ENCODE assay signal across 8 cellular contexts in the genomic region with DNA sequence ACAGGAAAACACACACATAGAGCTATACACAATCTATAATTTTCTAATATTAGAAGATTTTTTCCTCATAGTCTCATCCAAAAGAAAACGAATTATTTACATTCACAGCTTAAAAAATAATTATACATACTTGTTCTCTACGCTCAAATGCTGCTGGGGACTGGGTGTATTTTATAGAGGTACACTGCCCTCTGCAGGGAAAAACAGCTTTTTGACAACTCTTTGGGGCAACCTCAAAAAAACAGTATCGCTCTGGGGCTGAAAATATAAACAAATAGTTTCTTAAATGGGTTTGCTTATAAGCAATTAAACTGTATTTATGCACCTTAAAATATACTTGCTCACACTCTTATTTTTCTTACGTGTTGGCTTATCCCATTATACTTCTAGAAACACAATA.
DNase-seq lines count a peak whose midpoint lies in the region; ATAC-seq and TF ChIP-seq lines count a peak whose summit lies in the region.

No MANE protein-coding gene starts in this region.

- H3K27me3 ChIP-seq in A673 (replicated peaks; ENCODE audit: insufficient read depth, low read depth, low read length, poor library complexity), result no peaks in the 10 kb centered on the region
- no peaks in the 10 kb centered on the region for H3K27me3 ChIP-seq in CD4-positive, alpha-beta memory T cell (ENCODE audit: insufficient read depth, low read length)

- no peak for ATAC-seq in GM21390 (IDR thresholded peaks at IDR 0.05; ENCODE audit: unreplicated experiment)
- ATAC-seq in GM21526 (IDR thresholded peaks at IDR 0.05; ENCODE audit: low FRiP score, unreplicated experiment), result no peak
- ATAC-seq in GM18498 (IDR thresholded peaks at IDR 0.05; ENCODE audit: unreplicated experiment), result no peak

- DNase-seq in A673 (ENCODE audit: low spot score), result peak; percentile 49
- DNase-seq in RPMI7951 (ENCODE audit: low read depth), result peak; percentile 10
- peak; percentile 1 for DNase-seq in glomerular visceral epithelial cell (ENCODE audit: extremely low spot score)
- DNase-seq in CD4-positive, alpha-beta memory T cell, result no peak

- CTCF ChIA-PET in A673 (lab: Charles Lee), result interaction anchor here (0.6 to 1.5 kb wide), 4 partner anchors 192 to 1910 kb away, joined by 3 to 12 read pairs (median 5); no protein-coding TSS in a partner anchor
- CTCF ChIA-PET in CD4-positive, alpha-beta memory T cell (lab: Charles Lee; ENCODE audit: partially characterized antibody), result no interaction called here

- no peaks in the 10 kb centered on the region for H3K36me3 Mint-ChIP-seq in CD4-positive, alpha-beta memory T cell

- BruUV-seq in A673 (replicated peaks; lab: Mats Ljungman, UMichigan), result no TSS peak

- no peaks in the 10 kb centered on the region for H3K4me1 Mint-ChIP-seq in CD4-positive, alpha-beta memory T cell

- H3K4me3 ChIP-seq in A673 (ENCODE audit: low read depth, low read length, poor library complexity, severe bottlenecking), result no peak overlapping the region
- H3K4me3 ChIP-seq in CD4-positive, alpha-beta memory T cell (ENCODE audit: low read length in 2 of 2), result no peak overlapping the region

- H3K27me3 Mint-ChIP-seq in CD4-positive, alpha-beta memory T cell, result peaks cover 3 to 5% of the 10 kb centered on the region in 2 donors

- H3K27ac ChIP-seq in A673 (ENCODE audit: low read depth, low read length, poor library complexity, severe bottlenecking), result no peak overlapping the region
- no peak overlapping the region for H3K27ac ChIP-seq in CD4-positive, alpha-beta memory T cell (ENCODE audit: low read depth, low read length)

- no peaks in the 10 kb centered on the region for H3K4me1 ChIP-seq in A673 (ENCODE audit: insufficient read depth, low read length, poor library complexity, severe bottlenecking)
- no peaks in the 10 kb centered on the region for H3K4me1 ChIP-seq in CD4-positive, alpha-beta memory T cell (ENCODE audit: insufficient read depth, low read length)

- H3K9me3 ChIP-seq in A673 (ENCODE audit: low read depth, low read length, poor library complexity, severe bottlenecking), result no peaks in the 10 kb centered on the region
- no peaks in the 10 kb centered on the region for H3K9me3 ChIP-seq in CD4-positive, alpha-beta memory T cell (ENCODE audit: control insufficient read depth in 1 of 2, low read length in 2 of 2)

- peak; percentile 58 for TF ChIP-seq CTCF in A673 (conservative IDR thresholded peaks at IDR 0.05; ENCODE audit: low read depth, low read length)
- peak; percentile 28 for TF ChIP-seq CTCF in GM12873 (IDR thresholded peaks at IDR 0.05; ENCODE audit: insufficient read depth, low read depth, low read length, missing control alignments)

- H3K9me3 Mint-ChIP-seq in CD4-positive, alpha-beta memory T cell, result peaks cover 0 to 3% (median 0%) of the 10 kb centered on the region in 8 donors

- intact Hi-C loops in A673 (cut with micrococcal nuclease; ENCODE audit: unreplicated experiment), result loop anchor here (5.0 to 10.0 kb wide), 3 partner anchors 67 to 468 kb away; no protein-coding TSS in a partner anchor
- intact Hi-C loops in CD4-positive, alpha-beta memory T cell (cut with micrococcal nuclease), result no loop called here

- H3K27ac Mint-ChIP-seq in CD4-positive, alpha-beta memory T cell, result no peak overlapping the region

- POLR2A ChIA-PET in A673 (lab: Charles Lee; ENCODE audit: low non-redundant PET), result no interaction called here
- POLR2A ChIA-PET in CD4-positive, alpha-beta memory T cell (lab: Charles Lee; ENCODE audit: partially characterized antibody), result no interaction called here

- no peaks in the 10 kb centered on the region for H3K36me3 ChIP-seq in A673 (ENCODE audit: insufficient read depth, low read length, poor library complexity, severe bottlenecking)
- no peaks in the 10 kb centered on the region for H3K36me3 ChIP-seq in CD4-positive, alpha-beta memory T cell (ENCODE audit: insufficient read depth, low read length)

- no peak overlapping the region for H3K4me3 Mint-ChIP-seq in CD4-positive, alpha-beta memory T cell

Comparison
In these comparisons a context has a peak if more than half of its experiments do, and no peak if none do; other contexts are left out.
1. DNase-seq: peak in A673 (single experiment), RPMI7951 (single experiment) and glomerular visceral epithelial cell (single experiment); none in CD4-positive, alpha-beta memory T cell (0 of 5).